Comparison of ENCODE assay signal across 19 cellular contexts in the genomic region with DNA sequence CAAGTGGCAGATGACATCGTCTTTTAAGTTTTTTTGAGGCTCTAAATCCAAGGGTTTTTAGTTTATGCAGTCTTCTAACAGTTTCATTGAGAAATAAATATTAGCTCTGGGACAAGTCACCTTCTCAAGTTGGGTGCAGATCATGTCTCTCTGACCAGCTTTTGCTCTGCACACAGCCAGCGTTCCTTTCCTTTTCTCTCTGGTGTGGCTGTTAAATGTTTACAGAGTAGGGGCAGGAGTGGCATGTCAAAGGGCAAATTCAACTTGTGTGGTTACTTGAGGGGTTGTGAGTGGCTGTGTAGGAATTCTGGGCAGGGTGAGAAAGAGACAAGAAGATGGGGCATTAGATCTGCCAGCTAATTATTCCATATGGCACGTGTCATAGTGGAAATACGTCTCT.
"Had no signal": no experiment of that assay in that cellular context is flagged by ENCODE, and none has a peak within 500 bp of the region (broad histone marks: within the 10 kb centered on the region; RNA-seq: fewer than 3 reads in every experiment).

No MANE protein-coding gene starts in this region.

- H3K27me3 Mint-ChIP-seq: dendritic cell treated with granulocyte-macrophage colony-stimulating factor and Interleukin-4, amounts not matched to agents 40 ng/mL and 50 ng/mL, for 4 days had no signal

- H3K27ac Mint-ChIP-seq: dendritic cell treated with granulocyte-macrophage colony-stimulating factor and Interleukin-4, amounts not matched to agents 40 ng/mL and 50 ng/mL, for 4 days; effector memory CD8-positive, alpha-beta T cell; immature natural killer cell had no signal

- H3K4me3 ChIP-seq: esophagus squamous epithelium, sigmoid colon, stomach, thoracic aorta, transverse colon had no signal

- H3K9me3 Mint-ChIP-seq: dendritic cell treated with granulocyte-macrophage colony-stimulating factor and Interleukin-4, amounts not matched to agents 40 ng/mL and 50 ng/mL, for 4 days; effector memory CD8-positive, alpha-beta T cell had no signal

- H3K27ac ChIP-seq: epithelial cell of prostate, esophagus squamous epithelium, foreskin keratinocyte, sigmoid colon, stomach, thoracic aorta, transverse colon had no signal

- FAIRE-seq: colon, keratinocyte, small intestine had no signal

- H3K4me1 ChIP-seq: esophagus squamous epithelium, foreskin keratinocyte, sigmoid colon, stomach, transverse colon had no signal

- H3K27me3 ChIP-seq: esophagus squamous epithelium, foreskin keratinocyte, sigmoid colon, stomach, transverse colon had no signal

- DNase-seq: effector memory CD8-positive, alpha-beta T cell; esophagus squamous epithelium; foreskin keratinocyte; immature natural killer cell; left colon; naive thymus-derived CD4-positive, alpha-beta T cell; posterior cingulate gyrus; sigmoid colon; small intestine; stimulated activated CD4-positive, alpha-beta T cell treated with anti-CD3 and anti-CD28 coated beads, Interleukin-12 subunit alpha, Interleukin-12 subunit beta, amount 100 ng/mL, for 4 hours; stimulated activated naive CD4-positive, alpha-beta T cell; stomach; substantia nigra; transverse colon had no signal

- H3K9me3 ChIP-seq: esophagus squamous epithelium, sigmoid colon, stomach, thoracic aorta, transverse colon had no signal

- H3K36me3 ChIP-seq: esophagus squamous epithelium, sigmoid colon, stomach, thoracic aorta, transverse colon had no signal

- ATAC-seq: effector memory CD8-positive, alpha-beta T cell; left colon; naive thymus-derived CD4-positive, alpha-beta T cell had no signal

- H3K4me1 Mint-ChIP-seq: naive thymus-derived CD4-positive, alpha-beta T cell had no signal

- H3K4me3 Mint-ChIP-seq: dendritic cell treated with granulocyte-macrophage colony-stimulating factor and Interleukin-4, amounts not matched to agents 40 ng/mL and 50 ng/mL, for 4 days; effector memory CD8-positive, alpha-beta T cell; immature natural killer cell; naive thymus-derived CD4-positive, alpha-beta T cell had no signal
